In genomic region chr17:48513653-48514482, GRCh38 we compare ENCODE assay signal across 21 cellular contexts. TPM values are rescaled to one million over a fixed set of nuclear protein-coding genes. Genes with fewer than 3 reads are reported as not detected.
DNase-seq lines count a peak whose midpoint lies in the region; ATAC-seq, FAIRE-seq and TF ChIP-seq lines count a peak whose summit lies in the region.
"Had no signal": no experiment of that assay in that cellular context is flagged by ENCODE, and none has a peak within 500 bp of the region (broad histone marks: within the 10 kb centered on the region; RNA-seq: fewer than 3 reads in every experiment).

No MANE protein-coding gene starts in this region.

- H2BK12ac ChIP-seq in H1 (ENCODE audit: low read depth, low read length) (peak overlapping the region; percentile 11; the same call in 1 of the 2 replicates), mesenchymal stem cell (ENCODE audit: low read length in 2 of 2) (peak overlapping the region in 1 of 2 experiments; percentile 45)

- H2BK120ac ChIP-seq in H1 (replicated peaks; ENCODE audit: low read depth, low read length), result no peak overlapping the region
- H2BK120ac ChIP-seq in mesenchymal stem cell (ENCODE audit: low read depth, low read length), result no peak overlapping the region

- H3K14ac ChIP-seq in H1 (ENCODE audit: insufficient read length), result no peak overlapping the region
- no peak overlapping the region for H3K14ac ChIP-seq in mesenchymal stem cell (ENCODE audit: low read length in 2 of 2)

- H4K20me1 ChIP-seq in H1 (replicated peaks in 1 of 2; ENCODE audit: control insufficient read depth in 1 of 2, insufficient read depth in 2 of 2, low read length in 2 of 2), result no peaks in the 10 kb centered on the region

- H4K8ac ChIP-seq in H1 (ENCODE audit: extremely low read depth, insufficient read depth, low read length), result no peak overlapping the region
- no peak overlapping the region for H4K8ac ChIP-seq in mesenchymal stem cell (ENCODE audit: low read length)

- H3K4me1 ChIP-seq in A549 (peaks cover 22% of the 10 kb centered on the region; the same call in 2 of the 3 replicates), H1 (replicated peaks in 1 of 4; ENCODE audit: control insufficient read depth in 3 of 4, insufficient read depth in 4 of 4, low read length in 3 of 4) (peaks cover 0 to 3% (median 1%) of the 10 kb centered on the region in 4 experiments; a peak in 5 of 7 replicates), mesenchymal stem cell (ENCODE audit: control insufficient read depth, insufficient read depth, low read depth, low read length) (no peaks in the 10 kb centered on the region)

- H3K79me1 ChIP-seq in H1 (ENCODE audit: low read depth, low read length), result no peaks in the 10 kb centered on the region
- no peaks in the 10 kb centered on the region for H3K79me1 ChIP-seq in mesenchymal stem cell (replicated peaks; ENCODE audit: low read length, poor library complexity, severe bottlenecking)

- H2BK20ac ChIP-seq in H1 (ENCODE audit: low read length), result no peak overlapping the region

- peaks cover 0 to 14% (median 7%) of the 10 kb centered on the region in 4 experiments; a peak in 5 of 7 replicates for H3K27me3 ChIP-seq in H1 (replicated peaks in 1 of 4; ENCODE audit: control insufficient read depth in 3 of 4, extremely low read depth in 1 of 4, insufficient read depth in 3 of 4, low read length in 3 of 4)
- H3K27me3 ChIP-seq in mesenchymal stem cell (ENCODE audit: control insufficient read depth in 1 of 2, insufficient read depth in 1 of 2, low read length in 2 of 2), result peaks cover 6 to 22% of the 10 kb centered on the region in 2 experiments

- H2BK5ac ChIP-seq in H1 (ENCODE audit: low read depth, low read length), result no peak overlapping the region
- H2BK5ac ChIP-seq in mesenchymal stem cell (ENCODE audit: low read depth, low read length, poor library complexity, severe bottlenecking), result no peak overlapping the region

- no peak overlapping the region for H3K4me3 ChIP-seq in A549
- H3K4me3 ChIP-seq in GM12865 (ENCODE audit: low read depth, low read length), result peak overlapping the region; percentile 18; the same call in 1 of the 2 replicates
- no peak overlapping the region for H3K4me3 ChIP-seq in H1 (ENCODE audit: extremely low read depth in 1 of 4, insufficient read depth in 2 of 4, low read depth in 3 of 4, low read length in 4 of 4)
- H3K4me3 ChIP-seq in mesenchymal stem cell (ENCODE audit: insufficient read depth in 1 of 2, low read depth in 1 of 2, low read length in 2 of 2), result no peak overlapping the region

- H3K9ac ChIP-seq in H1 (replicated peaks in 1 of 4; ENCODE audit: extremely low read depth in 1 of 4, low read depth in 3 of 4, low read length in 3 of 4), result no peak overlapping the region
- H3K9ac ChIP-seq in mesenchymal stem cell (ENCODE audit: low read length), result no peak overlapping the region

- H3K4me2 ChIP-seq in A549 (no peak overlapping the region), H1 (ENCODE audit: insufficient read depth in 1 of 2, low read depth in 2 of 2, low read length in 2 of 2) (no peak overlapping the region), mesenchymal stem cell (ENCODE audit: low read length, poor library complexity, severe bottlenecking) (no peak overlapping the region)

- POLR2A ChIA-PET in A549 (lab: Yijun Ruan, JAX) (no interaction called here), H1 (lab: Charles Lee; ENCODE audit: partially characterized antibody) (no interaction called here)

- H2AFZ ChIP-seq in H1 (ENCODE audit: low read length) (no peak overlapping the region), mesenchymal stem cell (ENCODE audit: low read depth, low read length) (no peak overlapping the region)

- no peak overlapping the region for H3K27ac ChIP-seq in A549
- H3K27ac ChIP-seq in KOPT-K1 (ENCODE audit: low read depth, low read length, poor library complexity, severe bottlenecking), result peak overlapping the region; percentile 72
- H3K27ac ChIP-seq in H1 (ENCODE audit: low read depth, low read length), result no peak overlapping the region
- H3K27ac ChIP-seq in mesenchymal stem cell (ENCODE audit: low read length, poor library complexity, severe bottlenecking), result no peak overlapping the region

- TF ChIP-seq RAD21 in A549 (conservative IDR thresholded peaks at IDR 0.05 in 1 of 2, IDR thresholded peaks at IDR 0.05 in 1 of 2), result no peak
- no peak for TF ChIP-seq RAD21 in H1 (IDR thresholded peaks at IDR 0.05 in 1 of 2, conservative IDR thresholded peaks at IDR 0.05 in 1 of 2; ENCODE audit: low read depth in 2 of 2, low read length in 2 of 2)

- no peak for TF ChIP-seq POLR2A in A549 (IDR thresholded peaks at IDR 0.05; ENCODE audit: low read length)
- no peak for TF ChIP-seq POLR2A in H1 (IDR thresholded peaks at IDR 0.05; ENCODE audit: control extremely low read depth in 1 of 2, low read depth in 2 of 2, low read length in 2 of 2)

- ATAC-seq in A549, result peak in 1 of 2 experiments; percentile 20; a peak in 2 of 6 replicates
- ATAC-seq: sciatic nerve had no signal

- no peak for TF ChIP-seq CTCF in A549 (IDR thresholded peaks at IDR 0.05)
- no peak for TF ChIP-seq CTCF in GM12865 (IDR thresholded peaks at IDR 0.05; ENCODE audit: insufficient read depth, low read depth, low read length, missing control alignments)
- TF ChIP-seq CTCF in H1 (IDR thresholded peaks at IDR 0.05; ENCODE audit: control extremely low read depth in 1 of 3, insufficient read depth in 1 of 3, low read depth in 1 of 3, low read length in 3 of 3), result no peak

- H2BK15ac ChIP-seq in H1 (ENCODE audit: low read length) (no peak overlapping the region), mesenchymal stem cell (ENCODE audit: low read depth, poor library complexity, severe bottlenecking) (no peak overlapping the region)

- H4K91ac ChIP-seq in H1 (replicated peaks; ENCODE audit: insufficient read length, low read length) (no peak overlapping the region), mesenchymal stem cell (ENCODE audit: low read length) (no peak overlapping the region)

- H3K18ac ChIP-seq in H1 (ENCODE audit: extremely low read depth, low read length) (no peak overlapping the region), mesenchymal stem cell (ENCODE audit: low read depth in 1 of 2, low read length in 2 of 2) (no peak overlapping the region)

- TF ChIP-seq EP300 in A549 (IDR thresholded peaks at IDR 0.05), result no peak
- TF ChIP-seq EP300 in H1 (IDR thresholded peaks at IDR 0.05; ENCODE audit: borderline replicate concordance in 1 of 2, low read depth in 2 of 2, low read length in 2 of 2), result no peak

- H3K56ac ChIP-seq in H1 (replicated peaks; ENCODE audit: insufficient read length, low read depth, low read length), result no peak overlapping the region

- H3K36me3 ChIP-seq in KOPT-K1 (ENCODE audit: insufficient read depth, low read length) (no peaks in the 10 kb centered on the region), H1 (ENCODE audit: control insufficient read depth in 2 of 4, insufficient read depth in 4 of 4, low read length in 3 of 4) (no peaks in the 10 kb centered on the region), mesenchymal stem cell (ENCODE audit: control insufficient read depth in 1 of 2, insufficient read depth in 2 of 2, low read depth in 1 of 2, low read length in 2 of 2) (no peaks in the 10 kb centered on the region)

- WGBS in A549 (ENCODE audit: missing lambda C conversion rate), result 79% methylated on average over 6 of the region's 6 CpGs
- 88% methylated on average over 6 of the region's 6 CpGs; no CpG with 5 or more reads in 1 of the 2 experiments for WGBS in H1 (ENCODE audit: extremely low coverage in 1 of 2, insufficient coverage in 1 of 2, insufficient read length in 1 of 2, insufficient replicate concordance in 2 of 2, low coverage in 1 of 2, low lambda C conversion rate in 2 of 2, missing lambda C conversion rate in 1 of 2), 2 experiments
- WGBS in mesenchymal stem cell, result 44% methylated on average over 3 of the region's 6 CpGs

- H2AK5ac ChIP-seq in H1 (ENCODE audit: low read depth, low read length) (no peak overlapping the region), mesenchymal stem cell (ENCODE audit: low read length, severe bottlenecking) (no peak overlapping the region)

- H3K9me3 ChIP-seq in A549, result no peaks in the 10 kb centered on the region
- H3K9me3 ChIP-seq in KOPT-K1 (ENCODE audit: insufficient read depth, low read length, poor library complexity, severe bottlenecking), result no peaks in the 10 kb centered on the region
- no peaks in the 10 kb centered on the region for H3K9me3 ChIP-seq in H1 (ENCODE audit: insufficient read depth in 2 of 2, low read depth in 1 of 2, low read length in 1 of 2)
- H3K9me3 ChIP-seq in mesenchymal stem cell (ENCODE audit: control insufficient read depth, low read length), result no peaks in the 10 kb centered on the region

- CTCF ChIA-PET in A549 (lab: Yijun Ruan, JAX) (interaction anchor here (1.1 to 1.9 kb wide), 8 partner anchors 8 to 105 kb away, joined by 3 to 10 read pairs (median 4); no protein-coding TSS in a partner anchor), H1 (lab: Charles Lee; ENCODE audit: partially characterized antibody) (interaction anchor here (0.6 to 2.2 kb wide), 11 partner anchors 8 to 178 kb away, joined by 3 to 8 read pairs (median 4); no protein-coding TSS in a partner anchor)

- H3K23ac ChIP-seq in H1 (ENCODE audit: insufficient read length) (no peak overlapping the region), mesenchymal stem cell (ENCODE audit: low read length in 2 of 2) (no peak overlapping the region)

- H3K79me2 ChIP-seq in H1 (ENCODE audit: control insufficient read depth in 1 of 2, insufficient read depth in 2 of 2, low read length in 2 of 2), result no peaks in the 10 kb centered on the region

- H3K4ac ChIP-seq in H1 (replicated peaks; ENCODE audit: insufficient read length, low read depth, low read length) (no peak overlapping the region), mesenchymal stem cell (ENCODE audit: low read depth in 1 of 2, low read length in 2 of 2) (no peak overlapping the region)

- FAIRE-seq in A549 (lab: Jason Lieb, UNC) (no peak), H1 (lab: Jason Lieb, UNC) (no peak)
- FAIRE-seq: colon, endometrium had no signal

- H3K23me2 ChIP-seq in H1 (ENCODE audit: low read depth, low read length), result no peaks in the 10 kb centered on the region; the same call in 1 of the 2 replicates

- no peak overlapping the region for H4K5ac ChIP-seq in H1 (ENCODE audit: insufficient read length, low read depth, low read length)

- DNase-seq in A549 (ENCODE audit: low read depth in 1 of 2, low spot score in 1 of 2) (no peak), GM12865 (ENCODE audit: low read depth) (peak; percentile 52), H1 (ENCODE audit: low read depth in 1 of 2, low spot score in 2 of 2) (no peak), mesenteric fat pad (ENCODE audit: low spot score) (no peak), mesenchymal stem cell (no peak), SK-N-DZ (ENCODE audit: low spot score) (no peak), dermis blood vessel endothelial cell (no peak)
- DNase-seq: activated CD4-positive, alpha-beta T cell treated with anti-CD3 and anti-CD28 coated beads, Interleukin-2, amount 50 U/mL, for 1 hour; head of caudate nucleus; Kasumi-1; NCI-H1105; NCI-H2107; NCI-H524; SW 1271 had no signal

RNA-seq across cellular contexts. Expression of gene HOXB1, which starts 16.9 kb away (rescaled TPM):
- polyA plus RNA-seq in A549 (2011; rRNA removed) (not detected in 2 replicates), A549 (2017; fragmentation: RNase III; extraction: RNeasy Plus Mini Kit Qiagen cat#74134 plus additional on column Dnase treatment) (not detected in 3 replicates), H1 (2011; rRNA removed) (not detected in 2 replicates)
- not detected in 2 replicates for polyA plus RNA-seq in A549 (2012; cell fraction: cytosol; rRNA removed)
- 0.06 TPM in 1 of 2 replicates, not detected in the other for polyA plus RNA-seq in A549 (2012; cell fraction: nucleus; rRNA removed)
- not detected in 2 replicates for polyA minus RNA-seq in A549 (2011; rRNA and poly(A)+ RNA removed)
- not detected in 2 replicates for total RNA-seq in H1 (2021; fragmentation: NEBNext Ultra II Directional; extraction: Animal tissue kit (Norgen Biotek cat#: 25700))
- polyA plus RNA-seq in H1 (2011; cell fraction: cytosol; rRNA removed), result not detected
- polyA plus RNA-seq in H1 (2011; cell fraction: nucleus; rRNA removed), result not detected
- polyA plus RNA-seq in H1 (2012, experiment 1 of 2), result 0.10 TPM in 1 of 4 replicates, not detected in the others
- 0.08 TPM for polyA plus RNA-seq in H1 (2012, experiment 2 of 2)
- 0.06 TPM for polyA plus RNA-seq in H1 (2013, experiment 1 of 2)
- 0.09 TPM for polyA plus RNA-seq in H1 (2013, experiment 2 of 2)
- not detected in 2 replicates for polyA minus RNA-seq in H1 (2011; rRNA and poly(A)+ RNA removed)
- polyA minus RNA-seq in H1 (2011; cell fraction: cytosol; rRNA and poly(A)+ RNA removed), result not detected
- polyA minus RNA-seq in H1 (2011; cell fraction: nucleus; rRNA and poly(A)+ RNA removed), result not detected
- total RNA-seq in mesenteric fat pad (not detected), dermis blood vessel endothelial cell (not detected in 2 replicates)
- polyA plus RNA-seq in mesenchymal stem cell (2013, experiment 1 of 2), result not detected
- not detected for polyA plus RNA-seq in mesenchymal stem cell (2013, experiment 2 of 2)
- polyA plus RNA-seq in SK-N-DZ (2014; cell fraction: cytosol; rRNA removed), result not detected in 2 replicates
- polyA plus RNA-seq in SK-N-DZ (2014; cell fraction: nucleus; rRNA removed), result not detected in 2 replicates
- total RNA-seq: activated naive CD4-positive, alpha-beta T cell treated with anti-CD3 and anti-CD28 coated beads for 36 hours; left lobe of liver; osteocyte; sciatic nerve had no signal

RNA-seq across cellular contexts. Expression of gene HOXB2, which starts 31.0 kb away (rescaled TPM):
- 2.6 and 2.7 TPM in 2 replicates for polyA plus RNA-seq in A549 (2011; rRNA removed)
- polyA plus RNA-seq in A549 (2012; cell fraction: cytosol; rRNA removed), result 1.8 and 2.7 TPM in 2 replicates
- polyA plus RNA-seq in A549 (2012; cell fraction: nucleus; rRNA removed), result 3.6 and 3.7 TPM in 2 replicates
- polyA plus RNA-seq in A549 (2017; fragmentation: RNase III; extraction: RNeasy Plus Mini Kit Qiagen cat#74134 plus additional on column Dnase treatment), result 0.58 to 0.65 TPM (median 0.60 TPM) in 3 replicates
- 0.79 and 0.92 TPM in 2 replicates for polyA minus RNA-seq in A549 (2011; rRNA and poly(A)+ RNA removed)
- not detected in 2 replicates for total RNA-seq in H1 (2021; fragmentation: NEBNext Ultra II Directional; extraction: Animal tissue kit (Norgen Biotek cat#: 25700))
- polyA plus RNA-seq in H1 (2011; rRNA removed), result not detected in 2 replicates
- polyA plus RNA-seq in H1 (2011; cell fraction: cytosol; rRNA removed), result not detected
- polyA plus RNA-seq in H1 (2011; cell fraction: nucleus; rRNA removed), result not detected
- not detected in 4 replicates for polyA plus RNA-seq in H1 (2012, experiment 1 of 2)
- polyA plus RNA-seq in H1 (2012, experiment 2 of 2), result not detected
- polyA plus RNA-seq in H1 (2013, experiment 1 of 2), result not detected
- polyA plus RNA-seq in H1 (2013, experiment 2 of 2), result not detected
- not detected in 2 replicates for polyA minus RNA-seq in H1 (2011; rRNA and poly(A)+ RNA removed)
- not detected for polyA minus RNA-seq in H1 (2011; cell fraction: cytosol; rRNA and poly(A)+ RNA removed)
- 0.90 TPM for polyA minus RNA-seq in H1 (2011; cell fraction: nucleus; rRNA and poly(A)+ RNA removed)
- 19.3 TPM for total RNA-seq in mesenteric fat pad
- polyA plus RNA-seq in mesenchymal stem cell (2013, experiment 1 of 2), result 51.3 TPM
- 53.0 TPM for polyA plus RNA-seq in mesenchymal stem cell (2013, experiment 2 of 2)
- 0.09 TPM in 1 of 2 replicates, not detected in the other for polyA plus RNA-seq in SK-N-DZ (2014; cell fraction: cytosol; rRNA removed)
- polyA plus RNA-seq in SK-N-DZ (2014; cell fraction: nucleus; rRNA removed), result 0.85 TPM in 1 of 2 replicates, not detected in the other
- total RNA-seq in dermis blood vessel endothelial cell, result 4.8 and 5.2 TPM in 2 replicates
- total RNA-seq: osteocyte had no signal

Comparison
In these comparisons a context has a peak if more than half of its experiments do, and no peak if none do; other contexts are left out.
1. Of the 18 proteins assayed by ChIP-seq in both H1 and A549: peak only in H1: none; only in A549: MAFK; in both: none; in neither: 17.